23 cellular contexts compared by ENCODE assay signal in genomic region chr1:178947688-178948003, GRCh38.
"Had no signal": no experiment of that assay in that cellular context is flagged by ENCODE, and none has a peak within 500 bp of the region (broad histone marks: within the 10 kb centered on the region; RNA-seq: fewer than 3 reads in every experiment).

No MANE protein-coding gene starts in this region.

- H3K9me3 Mint-ChIP-seq: activated CD8-positive, alpha-beta T cell treated with anti-CD3 and anti-CD28 coated beads for 36 hours; activated naive CD4-positive, alpha-beta T cell treated with anti-CD3 and anti-CD28 coated beads, Interleukin-2, amount 50 U/mL, for 24 hours; activated T-cell treated with anti-CD3 and anti-CD28 coated beads, Interleukin-2, amount 50 U/mL, for 24 hours; activated T-helper 1 cell treated with anti-CD3 and anti-CD28 coated beads, Interleukin-12 subunit alpha, Interleukin-12 subunit beta, Interleukin-2, Interleukin-4 antibody, amounts not matched to agents 30 ng/mL and 10 ng/mL and 1 ng/mL, durations not matched to agents 14 hours and 24 hours and 36 hours had no signal

- H3K36me3 Mint-ChIP-seq: activated naive CD4-positive, alpha-beta T cell treated with anti-CD3 and anti-CD28 coated beads, Interleukin-2, amount 50 U/mL, for 24 hours had no signal

- H3K4me3 Mint-ChIP-seq: activated CD4-positive, alpha-beta T cell treated with anti-CD3 and anti-CD28 coated beads for 36 hours; activated CD8-positive, alpha-beta T cell treated with anti-CD3 and anti-CD28 coated beads for 36 hours; activated naive CD4-positive, alpha-beta T cell treated with anti-CD3 and anti-CD28 coated beads, Interleukin-2, amount 50 U/mL, for 24 hours; activated T-cell treated with anti-CD3 and anti-CD28 coated beads, Interleukin-2, amount 50 U/mL, for 24 hours; activated T-helper 1 cell treated with anti-CD3 and anti-CD28 coated beads, Interleukin-12 subunit alpha, Interleukin-12 subunit beta, Interleukin-2, Interleukin-4 antibody, amounts not matched to agents 30 ng/mL and 10 ng/mL and 1 ng/mL, durations not matched to agents 14 hours and 24 hours and 36 hours had no signal

- H3K27ac Mint-ChIP-seq: activated CD4-positive, alpha-beta T cell treated with anti-CD3 and anti-CD28 coated beads for 36 hours; activated CD8-positive, alpha-beta T cell treated with anti-CD3 and anti-CD28 coated beads for 36 hours; activated naive CD4-positive, alpha-beta T cell treated with anti-CD3 and anti-CD28 coated beads, Interleukin-2, amount 50 U/mL, for 24 hours; activated T-cell treated with anti-CD3 and anti-CD28 coated beads, Interleukin-2, amount 50 U/mL, for 24 hours; activated T-helper 1 cell treated with anti-CD3 and anti-CD28 coated beads, Interleukin-12 subunit alpha, Interleukin-12 subunit beta, Interleukin-2, Interleukin-4 antibody, amounts not matched to agents 30 ng/mL and 10 ng/mL and 1 ng/mL, durations not matched to agents 14 hours and 24 hours and 36 hours had no signal

- H3K4me1 Mint-ChIP-seq: activated naive CD4-positive, alpha-beta T cell treated with anti-CD3 and anti-CD28 coated beads, Interleukin-2, amount 50 U/mL, for 24 hours had no signal

- ATAC-seq: activated CD4-positive, alpha-beta T cell treated with anti-CD3 and anti-CD28 coated beads for 36 hours; activated CD8-positive, alpha-beta T cell treated with anti-CD3 and anti-CD28 coated beads for 36 hours had no signal

- DNase-seq: activated CD4-positive, alpha-beta T cell treated with anti-CD3 and anti-CD28 coated beads for 36 hours; activated CD4-positive, alpha-beta T cell treated with anti-CD3 and anti-CD28 coated beads, Interleukin-2, amount 50 U/mL, for 1 hour; activated CD8-positive, alpha-beta T cell treated with anti-CD3 and anti-CD28 coated beads for 36 hours; activated effector memory CD4-positive, alpha-beta T cell treated with Interleukin-2 at 50 U/mL for 16 hours; activated naive CD4-positive, alpha-beta T cell; activated T-cell treated with anti-CD3 and anti-CD28 coated beads, Interleukin-2, amount 50 U/mL, for 24 hours; aorta; central memory CD4-positive, alpha-beta T cell; MG63; NCI-H1092 treated with DMSO at 0.1 percent for 48 hours; NCI-H1417 treated with DMSO at 0.1 percent for 48 hours; NCI-H1694; NCI-H2029; NCI-H446; NCI-H524; Peyer's patch; Right ventricle myocardium superior; SJCRH30; SK-N-SH; T-helper 1 cell; WERI-Rb-1 had no signal
